In genomic region chr11:44899959-44900358, GRCh38 we compare ENCODE assay signal across 8 cellular contexts. TPM values are rescaled to one million over a fixed set of nuclear protein-coding genes. Genes with fewer than 3 reads are reported as not detected.
DNase-seq lines count a peak whose midpoint lies in the region; ATAC-seq and TF ChIP-seq lines count a peak whose summit lies in the region.

No MANE protein-coding gene starts in this region.

- ATAC-seq in left lung (peak; percentile 33), lower lobe of right lung (no peak), HG03159 (IDR thresholded peaks at IDR 0.05; ENCODE audit: unreplicated experiment) (no peak)
- no peak for ATAC-seq in stimulated activated memory B cell treated with anti-CD40 and anti-IgM and Interleukin-4, amounts not matched to agents 10 μg/mL and 1 μg/mL and 100 μg/mL, for 72 hours

- H3K9me3 Mint-ChIP-seq in activated T-helper 1 cell treated with anti-CD3 and anti-CD28 coated beads, Interleukin-12 subunit alpha, Interleukin-12 subunit beta, Interleukin-2, Interleukin-4 antibody, amounts not matched to agents 30 ng/mL and 10 ng/mL and 1 ng/mL, durations not matched to agents 14 hours and 24 hours and 36 hours, result no peaks in the 10 kb centered on the region
- H3K9me3 Mint-ChIP-seq in stimulated activated memory B cell treated with anti-CD40 and anti-IgM and Interleukin-4, amounts not matched to agents 10 μg/mL and 1 μg/mL and 100 μg/mL, for 72 hours, result no peaks in the 10 kb centered on the region

- H3K36me3 ChIP-seq in left lung (no peaks in the 10 kb centered on the region), lower lobe of right lung (no peaks in the 10 kb centered on the region)

- DNase-seq in ELR (ENCODE audit: low read depth), result peak; percentile 64
- peak; percentile 40 for DNase-seq in KBM-7
- peak; percentile 8 for DNase-seq in activated T-helper 1 cell treated with anti-CD3 and anti-CD28 coated beads, Interleukin-12 subunit alpha, Interleukin-12 subunit beta, Interleukin-2, Interleukin-4 antibody, amounts not matched to agents 30 ng/mL and 10 ng/mL and 1 ng/mL, durations not matched to agents 14 hours and 24 hours and 36 hours (ENCODE audit: low spot score)
- DNase-seq in left lung, result no peak
- DNase-seq in effector CD8-positive, alpha-beta T cell (lab: John Stamatoyannopoulos, UW), result no peak
- DNase-seq in lower lobe of right lung, result no peak

- H3K27ac ChIP-seq in left lung, result no peak overlapping the region
- H3K27ac ChIP-seq in lower lobe of right lung, result no peak overlapping the region

- intact Hi-C loops in activated T-helper 1 cell treated with anti-CD3 and anti-CD28 coated beads, Interleukin-12 subunit alpha, Interleukin-12 subunit beta, Interleukin-2, Interleukin-4 antibody, amounts not matched to agents 30 ng/mL and 10 ng/mL and 1 ng/mL, durations not matched to agents 14 hours and 24 hours and 36 hours (cut with micrococcal nuclease), result no loop called here
- intact Hi-C loops in left lung (cut with DNase I), result loop anchor here in 1 of 2 donors (10.0 kb wide), 1 partner anchor 175 kb away; the partner anchor contains the start of gene TSPAN18
- intact Hi-C loops in lower lobe of right lung (cut with DNase I), result loop anchor here (10.0 kb wide), 1 partner anchor 275 kb away; no protein-coding TSS in a partner anchor

- H3K9me3 ChIP-seq in left lung (no peaks in the 10 kb centered on the region), lower lobe of right lung (no peaks in the 10 kb centered on the region)

- no peak overlapping the region for H3K4me3 Mint-ChIP-seq in activated T-helper 1 cell treated with anti-CD3 and anti-CD28 coated beads, Interleukin-12 subunit alpha, Interleukin-12 subunit beta, Interleukin-2, Interleukin-4 antibody, amounts not matched to agents 30 ng/mL and 10 ng/mL and 1 ng/mL, durations not matched to agents 14 hours and 24 hours and 36 hours
- H3K4me3 Mint-ChIP-seq in stimulated activated memory B cell treated with anti-CD40 and anti-IgM and Interleukin-4, amounts not matched to agents 10 μg/mL and 1 μg/mL and 100 μg/mL, for 72 hours, result no peak overlapping the region

- H3K4me3 ChIP-seq in left lung (no peak overlapping the region), lower lobe of right lung (no peak overlapping the region)

- H3K4me1 Mint-ChIP-seq in activated T-helper 1 cell treated with anti-CD3 and anti-CD28 coated beads, Interleukin-12 subunit alpha, Interleukin-12 subunit beta, Interleukin-2, Interleukin-4 antibody, amounts not matched to agents 30 ng/mL and 10 ng/mL and 1 ng/mL, durations not matched to agents 14 hours and 24 hours and 36 hours (ENCODE audit: low read depth), result no peaks in the 10 kb centered on the region
- no peaks in the 10 kb centered on the region for H3K4me1 Mint-ChIP-seq in stimulated activated memory B cell treated with anti-CD40 and anti-IgM and Interleukin-4, amounts not matched to agents 10 μg/mL and 1 μg/mL and 100 μg/mL, for 72 hours

- H3K27me3 ChIP-seq in left lung, result peaks cover 0 to 2% of the 10 kb centered on the region in 2 donors
- no peaks in the 10 kb centered on the region for H3K27me3 ChIP-seq in lower lobe of right lung (ENCODE audit: low read depth)

- in situ Hi-C loops in KBM-7 (cut with MboI; ENCODE audit: low pct_unique_long_range_greater_than_20kb, low sequenced_read_pairs), result no loop called here

- H3K36me3 Mint-ChIP-seq in activated T-helper 1 cell treated with anti-CD3 and anti-CD28 coated beads, Interleukin-12 subunit alpha, Interleukin-12 subunit beta, Interleukin-2, Interleukin-4 antibody, amounts not matched to agents 30 ng/mL and 10 ng/mL and 1 ng/mL, durations not matched to agents 14 hours and 24 hours and 36 hours (ENCODE audit: low read depth), result peaks cover 2% of the 10 kb centered on the region
- no peaks in the 10 kb centered on the region for H3K36me3 Mint-ChIP-seq in stimulated activated memory B cell treated with anti-CD40 and anti-IgM and Interleukin-4, amounts not matched to agents 10 μg/mL and 1 μg/mL and 100 μg/mL, for 72 hours

- no peak overlapping the region for H3K27ac Mint-ChIP-seq in activated T-helper 1 cell treated with anti-CD3 and anti-CD28 coated beads, Interleukin-12 subunit alpha, Interleukin-12 subunit beta, Interleukin-2, Interleukin-4 antibody, amounts not matched to agents 30 ng/mL and 10 ng/mL and 1 ng/mL, durations not matched to agents 14 hours and 24 hours and 36 hours
- H3K27ac Mint-ChIP-seq in stimulated activated memory B cell treated with anti-CD40 and anti-IgM and Interleukin-4, amounts not matched to agents 10 μg/mL and 1 μg/mL and 100 μg/mL, for 72 hours, result no peak overlapping the region

- H3K27me3 Mint-ChIP-seq in activated T-helper 1 cell treated with anti-CD3 and anti-CD28 coated beads, Interleukin-12 subunit alpha, Interleukin-12 subunit beta, Interleukin-2, Interleukin-4 antibody, amounts not matched to agents 30 ng/mL and 10 ng/mL and 1 ng/mL, durations not matched to agents 14 hours and 24 hours and 36 hours (ENCODE audit: insufficient read depth), result no peaks in the 10 kb centered on the region
- peaks cover 43% of the 10 kb centered on the region for H3K27me3 Mint-ChIP-seq in stimulated activated memory B cell treated with anti-CD40 and anti-IgM and Interleukin-4, amounts not matched to agents 10 μg/mL and 1 μg/mL and 100 μg/mL, for 72 hours

- no peaks in the 10 kb centered on the region for H3K4me1 ChIP-seq in left lung
- H3K4me1 ChIP-seq in lower lobe of right lung, result no peaks in the 10 kb centered on the region

- TF ChIP-seq CTCF in left lung (IDR thresholded peaks at IDR 0.05), result no peak
- TF ChIP-seq CTCF in lower lobe of right lung (IDR thresholded peaks at IDR 0.05), result no peak

RNA-seq across cellular contexts. Expression of gene TP53I11, which starts 50.7 kb away (rescaled TPM):
- 5.7 TPM in 2 replicates for total RNA-seq in activated T-helper 1 cell treated with anti-CD3 and anti-CD28 coated beads, Interleukin-12 subunit alpha, Interleukin-12 subunit beta, Interleukin-2, Interleukin-4 antibody, amounts not matched to agents 30 ng/mL and 10 ng/mL and 1 ng/mL, durations not matched to agents 14 hours and 24 hours and 36 hours
- total RNA-seq in left lung (10 to 100 TPM; 88.9 to 95.5 TPM), lower lobe of right lung (103 TPM)

Comparison
In these comparisons a context has a peak if more than half of its experiments do, and no peak if none do; other contexts are left out.
1. DNase-seq: peak in ELR (single experiment), KBM-7 (single experiment) and activated T-helper 1 cell treated with anti-CD3 and anti-CD28 coated beads, Interleukin-12 subunit alpha, Interleukin-12 subunit beta, Interleukin-2, Interleukin-4 antibody, amounts not matched to agents 30 ng/mL and 10 ng/mL and 1 ng/mL, durations not matched to agents 14 hours and 24 hours and 36 hours (single experiment); none in left lung (0 of 2), effector CD8-positive, alpha-beta T cell (single experiment) and lower lobe of right lung (single experiment).
2. RNA of gene TP53I11, which starts 50.7 kb away (total RNA-seq): 103 TPM in lower lobe of right lung (single experiment) and 88.9 to 95.5 TPM in left lung; 5.7 TPM in activated T-helper 1 cell treated with anti-CD3 and anti-CD28 coated beads, Interleukin-12 subunit alpha, Interleukin-12 subunit beta, Interleukin-2, Interleukin-4 antibody, amounts not matched to agents 30 ng/mL and 10 ng/mL and 1 ng/mL, durations not matched to agents 14 hours and 24 hours and 36 hours; every median in the first group is over 10 times any median in the second.